ENCODE assay signal across 20 cellular contexts in the genomic region with DNA sequence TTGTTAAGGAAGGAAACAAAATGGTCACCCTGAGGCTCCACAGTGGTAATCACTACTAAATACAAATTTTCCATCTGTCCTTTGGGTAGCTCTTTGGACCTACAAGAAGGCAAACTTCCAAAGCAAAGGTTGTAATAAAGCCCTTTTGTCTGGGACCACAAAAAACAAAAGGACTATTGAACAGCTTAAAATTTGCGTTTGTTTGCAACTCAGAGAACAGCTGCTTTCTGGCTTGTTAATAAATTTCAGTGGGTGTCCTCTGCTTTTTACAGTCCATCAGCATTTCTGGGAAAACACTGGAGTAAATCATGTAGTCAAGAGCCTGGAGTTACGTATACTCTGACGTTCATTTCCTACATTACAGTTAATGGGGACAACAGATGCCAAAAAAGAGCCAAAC.
"Had no signal": no experiment of that assay in that cellular context is flagged by ENCODE, and none has a peak within 500 bp of the region (broad histone marks: within the 10 kb centered on the region; RNA-seq: fewer than 3 reads in every experiment).

No MANE protein-coding gene starts in this region.

- H3K9me3 ChIP-seq: colonic mucosa, right atrium auricular region, stomach, testis had no signal

- H3K36me3 ChIP-seq: colonic mucosa, right atrium auricular region, stomach, WERI-Rb-1 had no signal

- H3K27me3 ChIP-seq: colonic mucosa, foreskin keratinocyte, right atrium auricular region, stomach, testis had no signal

- H3K27ac ChIP-seq: colonic mucosa, foreskin keratinocyte, right atrium auricular region, stomach, testis, WERI-Rb-1 had no signal

- H3K4me3 ChIP-seq: colonic mucosa, lung, right atrium auricular region, stomach, testis had no signal

- H3K4me1 ChIP-seq: colonic mucosa, foreskin keratinocyte, right atrium auricular region, stomach, testis had no signal

- DNase-seq: activated CD4-positive, alpha-beta T cell treated with anti-CD3 and anti-CD28 coated beads for 1 hour; activated CD8-positive, alpha-beta memory T cell treated with anti-CD3 and anti-CD28 coated beads for 24 hours; activated CD8-positive, alpha-beta memory T cell treated with anti-CD3 and anti-CD28 coated beads, Interleukin-2, amount 50 U/mL, for 48 hours; activated effector memory CD4-positive, alpha-beta T cell treated with anti-CD3 and anti-CD28 coated beads, Interleukin-2, amount 50 U/mL, for 16 hours; activated naive CD4-positive, alpha-beta T cell treated with anti-CD3 and anti-CD28 coated beads, Interleukin-2, amount 50 U/mL, for 16 hours; activated T-cell treated with anti-CD3 and anti-CD28 coated beads, Interleukin-2, amount 50 U/mL, for 48 hours; aorta; colonic mucosa; endodermal cell; foreskin keratinocyte; nephron progenitor cell; occipital lobe; stimulated activated CD4-positive, alpha-beta T cell treated with anti-CD3 and anti-CD28 coated beads, Interleukin-4, amount 100 ng/mL, for 24 hours; stomach; T-helper 2 cell; testis; WERI-Rb-1 had no signal

- ATAC-seq: foreskin keratinocyte; stimulated activated effector memory CD8-positive, alpha-beta T cell treated with anti-CD3 and anti-CD28 coated beads, Interleukin-12 subunit alpha, Interleukin-12 subunit beta, amount 100 ng/mL, for 72 hours had no signal
